ENCODE assay signal across 15 cellular contexts in genomic region chr10:22341936-22342222, GRCh38. TPM values are rescaled to one million over a fixed set of nuclear protein-coding genes. Genes with fewer than 3 reads are reported as not detected.
DNase-seq lines count a peak whose midpoint lies in the region; ATAC-seq and TF ChIP-seq lines count a peak whose summit lies in the region.
"Had no signal": no experiment of that assay in that cellular context is flagged by ENCODE, and none has a peak within 500 bp of the region (broad histone marks: within the 10 kb centered on the region; RNA-seq: fewer than 3 reads in every experiment).

No MANE protein-coding gene starts in this region.

- H4K20me1 ChIP-seq in PC-9 (ENCODE audit: insufficient read depth) (no peaks in the 10 kb centered on the region), hepatocyte (ENCODE audit: insufficient read depth, poor library complexity, severe bottlenecking) (no peaks in the 10 kb centered on the region), smooth muscle cell (ENCODE audit: low read depth) (no peaks in the 10 kb centered on the region)

- H2AFZ ChIP-seq in PC-9 (no peak overlapping the region), hepatocyte (no peak overlapping the region), smooth muscle cell (ENCODE audit: low read depth) (no peak overlapping the region)

- H3K4me3 ChIP-seq in PC-9 (peak overlapping the region; percentile 84; the same call in 1 of the 2 replicates), hepatocyte (no peak overlapping the region), smooth muscle cell (peak overlapping the region; percentile 90), gastrocnemius medialis (peak overlapping the region in 1 of 4 donors; percentile 85)

- no peak for DNase-seq in activated naive CD8-positive, alpha-beta T cell treated with anti-CD3 and anti-CD28 coated beads, Interleukin-2, amount 50 U/mL, for 24 hours
- no peak for DNase-seq in PC-9
- DNase-seq in hepatocyte (ENCODE audit: low spot score) = no peak
- no peak for DNase-seq in smooth muscle cell (lab: John Stamatoyannopoulos, UW; ENCODE audit: unreplicated experiment)
- DNase-seq in gastrocnemius medialis = no peak
- no peak for DNase-seq in NCI-H2227 treated with DMSO at 0.1 percent for 48 hours (lab: John Stamatoyannopoulos, UW)
- no peak for DNase-seq in COR-L47 (lab: John Stamatoyannopoulos, UW)
- DNase-seq: activated T-cell treated with anti-CD3 and anti-CD28 coated beads for 4 hours, lower lobe of right lung, NCI-H1048 had no signal

- H3K36me3 ChIP-seq in PC-9 (ENCODE audit: low read depth) = no peaks in the 10 kb centered on the region
- no peaks in the 10 kb centered on the region for H3K36me3 ChIP-seq in hepatocyte (replicated peaks; ENCODE audit: insufficient read depth, low read depth)
- H3K36me3 ChIP-seq in smooth muscle cell (ENCODE audit: low read depth) = no peaks in the 10 kb centered on the region
- H3K36me3 ChIP-seq in gastrocnemius medialis = no peaks in the 10 kb centered on the region
- H3K36me3 ChIP-seq: lower lobe of right lung, ovary had no signal

- H3K4me1 ChIP-seq in PC-9 (replicated peaks; ENCODE audit: insufficient read depth) (peaks cover 6% of the 10 kb centered on the region; the same call in 1 of the 2 replicates), hepatocyte (ENCODE audit: insufficient read depth) (peaks cover 12% of the 10 kb centered on the region), smooth muscle cell (ENCODE audit: low read depth) (peaks cover 14% of the 10 kb centered on the region), gastrocnemius medialis (peaks cover 4 to 15% of the 10 kb centered on the region in 2 donors)

- ATAC-seq in activated naive CD8-positive, alpha-beta T cell treated with anti-CD3 and anti-CD28 coated beads, Interleukin-2, amount 50 U/mL, for 24 hours = no peak
- no peak for ATAC-seq in gastrocnemius medialis

- peak overlapping the region; percentile 71 for H3K4me3 Mint-ChIP-seq in activated naive CD8-positive, alpha-beta T cell
- no peak overlapping the region for H3K4me3 Mint-ChIP-seq in activated naive CD8-positive, alpha-beta T cell treated with anti-CD3 and anti-CD28 coated beads, Interleukin-2, amount 50 U/mL, for 24 hours

- TF ChIP-seq CTCF in PC-9 (conservative IDR thresholded peaks at IDR 0.05) = no peak
- no peak for TF ChIP-seq CTCF in hepatocyte (IDR thresholded peaks at IDR 0.05; ENCODE audit: poor library complexity)
- TF ChIP-seq CTCF in smooth muscle cell (IDR thresholded peaks at IDR 0.05; ENCODE audit: borderline replicate concordance, insufficient read depth, poor library complexity, severe bottlenecking) = no peak
- TF ChIP-seq CTCF in gastrocnemius medialis (IDR thresholded peaks at IDR 0.05 in 4 of 5, conservative IDR thresholded peaks at IDR 0.05 in 1 of 5) = no peak

- peaks cover 68% of the 10 kb centered on the region for H3K27me3 Mint-ChIP-seq in activated naive CD8-positive, alpha-beta T cell
- peaks cover 77% of the 10 kb centered on the region for H3K27me3 Mint-ChIP-seq in activated naive CD8-positive, alpha-beta T cell treated with anti-CD3 and anti-CD28 coated beads, Interleukin-2, amount 50 U/mL, for 24 hours

- H3K79me2 ChIP-seq in PC-9 (ENCODE audit: low read depth) = no peaks in the 10 kb centered on the region
- no peaks in the 10 kb centered on the region for H3K79me2 ChIP-seq in hepatocyte
- H3K79me2 ChIP-seq in smooth muscle cell (ENCODE audit: low read depth) = no peaks in the 10 kb centered on the region

- no peak overlapping the region for H3K27ac Mint-ChIP-seq in activated naive CD8-positive, alpha-beta T cell
- no peak overlapping the region for H3K27ac Mint-ChIP-seq in activated naive CD8-positive, alpha-beta T cell treated with anti-CD3 and anti-CD28 coated beads, Interleukin-2, amount 50 U/mL, for 24 hours

- no TSS peak for BruUV-seq in PC-9 (replicated peaks; lab: Mats Ljungman, UMichigan)

- H3K9ac ChIP-seq in smooth muscle cell (ENCODE audit: low read depth) = no peak overlapping the region

- in situ Hi-C loops in gastrocnemius medialis (cut with MboI; ENCODE audit: low sequenced_read_pairs in 4 of 4) = no loop called here

- no peaks in the 10 kb centered on the region for H3K9me3 Mint-ChIP-seq in activated naive CD8-positive, alpha-beta T cell (ENCODE audit: low read depth)
- no peaks in the 10 kb centered on the region for H3K9me3 Mint-ChIP-seq in activated naive CD8-positive, alpha-beta T cell treated with anti-CD3 and anti-CD28 coated beads, Interleukin-2, amount 50 U/mL, for 24 hours

- H3K9me2 ChIP-seq in PC-9 (ENCODE audit: insufficient read depth) (no peaks in the 10 kb centered on the region), hepatocyte (replicated peaks; ENCODE audit: insufficient read depth) (no peaks in the 10 kb centered on the region)

- H3F3A ChIP-seq in PC-9 (ENCODE audit: insufficient read depth, low read depth) = no peaks in the 10 kb centered on the region
- H3F3A ChIP-seq in smooth muscle cell (ENCODE audit: low read depth) = peaks cover 3% of the 10 kb centered on the region

- CTCF ChIA-PET in PC-9 (lab: Charles Lee) = no interaction called here

- no peak overlapping the region for H3K27ac ChIP-seq in PC-9
- H3K27ac ChIP-seq in hepatocyte = no peak overlapping the region
- H3K27ac ChIP-seq in smooth muscle cell (ENCODE audit: low read depth) = no peak overlapping the region
- no peak overlapping the region for H3K27ac ChIP-seq in gastrocnemius medialis
- H3K27ac ChIP-seq: lower lobe of right lung had no signal

- H3K36me3 Mint-ChIP-seq in activated naive CD8-positive, alpha-beta T cell = peaks cover 3% of the 10 kb centered on the region
- H3K36me3 Mint-ChIP-seq in activated naive CD8-positive, alpha-beta T cell treated with anti-CD3 and anti-CD28 coated beads, Interleukin-2, amount 50 U/mL, for 24 hours (ENCODE audit: low read depth) = peaks cover 15% of the 10 kb centered on the region

- H3K4me2 ChIP-seq in PC-9 (peak overlapping the region; percentile 89), hepatocyte (peak overlapping the region; percentile 97), smooth muscle cell (peak overlapping the region; percentile 92)

- no peaks in the 10 kb centered on the region for H3K27me3 ChIP-seq in PC-9 (ENCODE audit: insufficient read depth, low read depth)
- H3K27me3 ChIP-seq in hepatocyte = peaks cover 86% of the 10 kb centered on the region
- H3K27me3 ChIP-seq in smooth muscle cell (ENCODE audit: low read depth) = peaks cover 90% of the 10 kb centered on the region
- peaks cover 83 to 90% (median 89%) of the 10 kb centered on the region in 3 donors for H3K27me3 ChIP-seq in gastrocnemius medialis

- POLR2A ChIA-PET in PC-9 (lab: Charles Lee; ENCODE audit: unreplicated experiment) = no interaction called here

- no peak for TF ChIP-seq POLR2A in gastrocnemius medialis (IDR thresholded peaks at IDR 0.05)

- H3K9me3 ChIP-seq in PC-9 (ENCODE audit: insufficient read depth, low read depth) = no peaks in the 10 kb centered on the region
- H3K9me3 ChIP-seq in hepatocyte (ENCODE audit: low read depth) = no peaks in the 10 kb centered on the region
- no peaks in the 10 kb centered on the region for H3K9me3 ChIP-seq in smooth muscle cell (replicated peaks; ENCODE audit: low read depth)
- no peaks in the 10 kb centered on the region for H3K9me3 ChIP-seq in gastrocnemius medialis
- H3K9me3 ChIP-seq: lower lobe of right lung, ovary had no signal

- peaks cover 28% of the 10 kb centered on the region for H3K4me1 Mint-ChIP-seq in activated naive CD8-positive, alpha-beta T cell (ENCODE audit: low read depth)
- peaks cover 45% of the 10 kb centered on the region for H3K4me1 Mint-ChIP-seq in activated naive CD8-positive, alpha-beta T cell treated with anti-CD3 and anti-CD28 coated beads, Interleukin-2, amount 50 U/mL, for 24 hours

- intact Hi-C loops in PC-9 (cut with micrococcal nuclease; ENCODE audit: unreplicated experiment) = loop anchor here (2.0 to 5.0 kb wide), 2 partner anchors 87 to 160 kb away; no protein-coding TSS in a partner anchor
- intact Hi-C loops in gastrocnemius medialis (cut with DNase I; ENCODE audit: low total_unique reads) = loop anchor here (2.0 to 5.0 kb wide), 3 partner anchors 25 to 110 kb away; partner anchors contain the start of gene COMMD3

- 33% methylated on average over 5 of the region's 5 CpGs for WGBS in hepatocyte (ENCODE audit: low lambda C conversion rate, missing lambda C conversion rate)
- WGBS in smooth muscle cell (ENCODE audit: low lambda C conversion rate) = 35% methylated on average over 5 of the region's 5 CpGs

RNA-seq across cellular contexts. Expression of gene SPAG6, which starts 3.4 kb away (rescaled TPM):
- total RNA-seq in PC-9 (2021) (0.55 TPM in 1 of 2 replicates, not detected in the other), hepatocyte (0.17 and 0.28 TPM in 2 replicates), smooth muscle cell (not detected in 2 replicates), gastrocnemius medialis (under 1 TPM in 1 of 4 donors, not detected in 3; 0.12 TPM)
- polyA plus RNA-seq in hepatocyte (0.24 TPM in 1 of 2 replicates, not detected in the other), smooth muscle cell (0.61 TPM in 1 of 2 replicates, not detected in the other)
- total RNA-seq: dermis microvascular lymphatic vessel endothelial cell, SK-MEL-5 had no signal
- polyA plus RNA-seq: aorta had no signal

RNA-seq across cellular contexts. Expression of gene BMI1, which starts 21.0 kb away (rescaled TPM):
- total RNA-seq in PC-9 (2021) = 38.8 and 48.4 TPM in 2 replicates
- total RNA-seq in hepatocyte = 49.1 and 59.8 TPM in 2 replicates
- 23.5 and 25.5 TPM in 2 replicates for polyA plus RNA-seq in hepatocyte
- total RNA-seq in smooth muscle cell = 34.5 and 51.1 TPM in 2 replicates
- polyA plus RNA-seq in smooth muscle cell = 10.4 and 11.4 TPM in 2 replicates
- 10 to 100 TPM; 22.4 to 68.4 (median 57.6) TPM for total RNA-seq in gastrocnemius medialis

RNA-seq across cellular contexts. Expression of gene COMMD3, which starts 25.7 kb away (rescaled TPM):
- 38.1 and 43.5 TPM in 2 replicates for total RNA-seq in PC-9 (2021)
- total RNA-seq in hepatocyte = 50.1 and 55.1 TPM in 2 replicates
- 91.2 and 92.3 TPM in 2 replicates for polyA plus RNA-seq in hepatocyte
- 44.3 and 99.0 TPM in 2 replicates for total RNA-seq in smooth muscle cell
- polyA plus RNA-seq in smooth muscle cell = 78.1 and 80.6 TPM in 2 replicates
- 10 to 100 TPM; 26.8 to 50.9 (median 37.9) TPM for total RNA-seq in gastrocnemius medialis
